Comparison of ENCODE assay signal across 1 cellular context in genomic region chr7:131057015-131057518, GRCh38.
TF ChIP-seq lines count a peak whose summit lies in the region.

No MANE protein-coding gene starts in this region.

TF ChIP-seq in K562, 482 proteins besides CTCF, POLR2A, EP300 and RAD21 (continued from another document and continues in another):
- no peak for TF ChIP-seq CHD1 (IDR thresholded peaks at IDR 0.05; ENCODE audit: low read length)
- peak; percentile 82; the same call in 1 of the 2 replicates for TF ChIP-seq SOX6 (IDR thresholded peaks at IDR 0.05)
- TF ChIP-seq ZNF780A (CRISPR knock-in tag; IDR thresholded peaks at IDR 0.05): no peak
- no peak for TF ChIP-seq JUNB (CRISPR knock-in tag; conservative IDR thresholded peaks at IDR 0.05)
- TF ChIP-seq, protein P1, sequence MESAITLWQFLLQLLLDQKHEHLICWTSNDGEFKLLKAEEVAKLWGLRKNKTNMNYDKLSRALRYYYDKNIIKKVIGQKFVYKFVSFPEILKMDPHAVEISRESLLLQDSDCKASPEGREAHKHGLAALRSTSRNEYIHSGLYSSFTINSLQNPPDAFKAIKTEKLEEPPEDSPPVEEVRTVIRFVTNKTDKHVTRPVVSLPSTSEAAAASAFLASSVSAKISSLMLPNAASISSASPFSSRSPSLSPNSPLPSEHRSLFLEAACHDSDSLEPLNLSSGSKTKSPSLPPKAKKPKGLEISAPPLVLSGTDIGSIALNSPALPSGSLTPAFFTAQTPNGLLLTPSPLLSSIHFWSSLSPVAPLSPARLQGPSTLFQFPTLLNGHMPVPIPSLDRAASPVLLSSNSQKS (CRISPR knock-in tag; IDR thresholded peaks at IDR 0.05): no peak
- peak; percentile 82 for TF ChIP-seq L3MBTL2 (IDR thresholded peaks at IDR 0.05)
- TF ChIP-seq, protein P2, sequence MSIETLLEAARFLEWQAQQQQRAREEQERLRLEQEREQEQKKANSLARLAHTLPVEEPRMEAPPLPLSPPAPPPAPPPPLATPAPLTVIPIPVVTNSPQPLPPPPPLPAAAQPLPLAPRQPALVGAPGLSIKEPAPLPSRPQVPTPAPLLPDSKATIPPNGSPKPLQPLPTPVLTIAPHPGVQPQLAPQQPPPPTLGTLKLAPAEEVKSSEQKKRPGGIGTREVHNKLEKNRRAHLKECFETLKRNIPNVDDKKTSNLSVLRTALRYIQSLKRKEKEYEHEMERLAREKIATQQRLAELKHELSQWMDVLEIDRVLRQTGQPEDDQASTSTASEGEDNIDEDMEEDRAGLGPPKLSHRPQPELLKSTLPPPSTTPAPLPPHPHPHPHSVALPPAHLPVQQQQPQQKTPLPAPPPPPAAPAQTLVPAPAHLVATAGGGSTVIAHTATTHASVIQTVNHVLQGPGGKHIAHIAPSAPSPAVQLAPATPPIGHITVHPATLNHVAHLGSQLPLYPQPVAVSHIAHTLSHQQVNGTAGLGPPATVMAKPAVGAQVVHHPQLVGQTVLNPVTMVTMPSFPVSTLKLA (conservative IDR thresholded peaks at IDR 0.05): peak in 1 of 2 experiments; percentile 50; a peak in 2 of 4 replicates
- TF ChIP-seq MAX (CRISPR knock-in tag; IDR thresholded peaks at IDR 0.05): no peak
- TF ChIP-seq, protein P3, sequence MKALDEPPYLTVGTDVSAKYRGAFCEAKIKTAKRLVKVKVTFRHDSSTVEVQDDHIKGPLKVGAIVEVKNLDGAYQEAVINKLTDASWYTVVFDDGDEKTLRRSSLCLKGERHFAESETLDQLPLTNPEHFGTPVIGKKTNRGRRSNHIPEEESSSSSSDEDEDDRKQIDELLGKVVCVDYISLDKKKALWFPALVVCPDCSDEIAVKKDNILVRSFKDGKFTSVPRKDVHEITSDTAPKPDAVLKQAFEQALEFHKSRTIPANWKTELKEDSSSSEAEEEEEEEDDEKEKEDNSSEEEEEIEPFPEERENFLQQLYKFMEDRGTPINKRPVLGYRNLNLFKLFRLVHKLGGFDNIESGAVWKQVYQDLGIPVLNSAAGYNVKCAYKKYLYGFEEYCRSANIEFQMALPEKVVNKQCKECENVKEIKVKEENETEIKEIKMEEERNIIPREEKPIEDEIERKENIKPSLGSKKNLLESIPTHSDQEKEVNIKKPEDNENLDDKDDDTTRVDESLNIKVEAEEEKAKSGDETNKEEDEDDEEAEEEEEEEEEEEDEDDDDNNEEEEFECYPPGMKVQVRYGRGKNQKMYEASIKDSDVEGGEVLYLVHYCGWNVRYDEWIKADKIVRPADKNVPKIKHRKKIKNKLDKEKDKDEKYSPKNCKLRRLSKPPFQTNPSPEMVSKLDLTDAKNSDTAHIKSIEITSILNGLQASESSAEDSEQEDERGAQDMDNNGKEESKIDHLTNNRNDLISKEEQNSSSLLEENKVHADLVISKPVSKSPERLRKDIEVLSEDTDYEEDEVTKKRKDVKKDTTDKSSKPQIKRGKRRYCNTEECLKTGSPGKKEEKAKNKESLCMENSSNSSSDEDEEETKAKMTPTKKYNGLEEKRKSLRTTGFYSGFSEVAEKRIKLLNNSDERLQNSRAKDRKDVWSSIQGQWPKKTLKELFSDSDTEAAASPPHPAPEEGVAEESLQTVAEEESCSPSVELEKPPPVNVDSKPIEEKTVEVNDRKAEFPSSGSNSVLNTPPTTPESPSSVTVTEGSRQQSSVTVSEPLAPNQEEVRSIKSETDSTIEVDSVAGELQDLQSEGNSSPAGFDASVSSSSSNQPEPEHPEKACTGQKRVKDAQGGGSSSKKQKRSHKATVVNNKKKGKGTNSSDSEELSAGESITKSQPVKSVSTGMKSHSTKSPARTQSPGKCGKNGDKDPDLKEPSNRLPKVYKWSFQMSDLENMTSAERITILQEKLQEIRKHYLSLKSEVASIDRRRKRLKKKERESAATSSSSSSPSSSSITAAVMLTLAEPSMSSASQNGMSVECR (CRISPR knock-in tag; IDR thresholded peaks at IDR 0.05): peak; percentile 46; the same call in 1 of the 2 replicates
- TF ChIP-seq BACH1 (tag; IDR thresholded peaks at IDR 0.05): no peak
- no peak for TF ChIP-seq ZNF589 (CRISPR knock-in tag; IDR thresholded peaks at IDR 0.05; ENCODE audit: low read depth)
- no peak for TF ChIP-seq NCOA2 (IDR thresholded peaks at IDR 0.05; ENCODE audit: partially characterized antibody in 2 of 2)
- TF ChIP-seq XRCC4 (IDR thresholded peaks at IDR 0.05; ENCODE audit: extremely low read depth, insufficient read depth, insufficient read length): no peak
- TF ChIP-seq ZNF766 (CRISPR knock-in tag; conservative IDR thresholded peaks at IDR 0.05): 0 out of 2 replicates have a peak, but pooled peaks have one; percentile 36
- TF ChIP-seq MGA (IDR thresholded peaks at IDR 0.05): peak; percentile 64
- no peak for TF ChIP-seq SMAD2 (IDR thresholded peaks at IDR 0.05; ENCODE audit: low read depth, low read length)
- TF ChIP-seq ZNF121 (CRISPR knock-in tag; conservative IDR thresholded peaks at IDR 0.05): peak; percentile 50; the same call in 1 of the 2 replicates
- TF ChIP-seq MYNN (IDR thresholded peaks at IDR 0.05): no peak
- TF ChIP-seq MYNN (CRISPR knock-in tag; IDR thresholded peaks at IDR 0.05): no peak
- TF ChIP-seq ZNF507 (tag; conservative IDR thresholded peaks at IDR 0.05): no peak
- TF ChIP-seq CXXC5 (CRISPR knock-in tag; IDR thresholded peaks at IDR 0.05): peak; percentile 25; the same call in 1 of the 2 replicates
- TF ChIP-seq ZNF280A (IDR thresholded peaks at IDR 0.05; ENCODE audit: low read depth, partially characterized antibody): no peak
- TF ChIP-seq U2AF1 (optimal IDR thresholded peaks at IDR 0.05; ENCODE audit: low read depth, low read length): no peak
